Comparison of ENCODE assay signal across 30 cellular contexts in the genomic region with DNA sequence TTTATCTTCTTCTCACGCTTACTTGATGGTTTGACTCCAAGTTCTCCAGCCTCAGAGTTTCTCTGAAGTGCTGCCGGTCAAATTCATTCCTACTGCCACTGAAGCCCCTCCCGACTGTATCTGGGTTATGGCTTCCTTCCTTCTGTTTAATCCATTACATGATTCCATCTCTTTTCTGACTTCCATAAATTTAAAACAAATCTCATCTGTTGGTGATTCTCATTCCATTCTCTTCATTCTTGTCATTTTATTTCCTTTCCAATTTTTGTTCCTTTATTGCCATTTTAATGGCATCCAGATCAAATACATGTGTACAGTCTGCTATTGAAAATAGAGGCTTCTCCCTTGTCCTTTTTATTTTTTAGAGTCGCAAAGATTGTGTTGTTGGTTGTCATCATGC.
"Had no signal": no experiment of that assay in that cellular context is flagged by ENCODE, and none has a peak within 500 bp of the region (broad histone marks: within the 10 kb centered on the region; RNA-seq: fewer than 3 reads in every experiment).

No MANE protein-coding gene starts in this region.

- H3K27me3 ChIP-seq: ascending aorta had no signal

- H3K4me3 ChIP-seq: ascending aorta had no signal

- H3K4me1 Mint-ChIP-seq: activated CD4-positive, alpha-beta T cell treated with anti-CD3 and anti-CD28 coated beads, Interleukin-2, amount 10 ng/mL, durations not matched to agents 24 days and 14 days; activated naive CD4-positive, alpha-beta T cell treated with anti-CD3 and anti-CD28 coated beads, Interleukin-2, amount 10 ng/mL, durations not matched to agents 7 days and 5 days; activated naive CD4-positive, alpha-beta T cell treated with anti-CD3 and anti-CD28 coated beads, Interleukin-2, amount 50 U/mL, for 24 hours; activated naive CD8-positive, alpha-beta T cell treated with anti-CD3 and anti-CD28 coated beads, Interleukin-2, amount 10 ng/mL, durations not matched to agents 7 days and 5 days; activated naive CD8-positive, alpha-beta T cell treated with anti-CD3 and anti-CD28 coated beads, Interleukin-2, amount 50 U/mL, for 24 hours; brain had no signal

- H3K4me1 ChIP-seq: ascending aorta had no signal

- H3K4me3 Mint-ChIP-seq: activated B cell treated with CpG ODN at 0.5 μM for 24 hours; activated CD4-positive, alpha-beta memory T cell treated with anti-CD3 and anti-CD28 coated beads for 36 hours; activated CD4-positive, alpha-beta T cell treated with anti-CD3 and anti-CD28 coated beads, Interleukin-2, amount 10 ng/mL, durations not matched to agents 24 days and 14 days; activated CD8-positive, alpha-beta T cell treated with anti-CD3 and anti-CD28 coated beads for 36 hours; activated naive CD4-positive, alpha-beta T cell treated with anti-CD3 and anti-CD28 coated beads, Interleukin-2, amount 10 ng/mL, durations not matched to agents 7 days and 5 days; activated naive CD4-positive, alpha-beta T cell treated with anti-CD3 and anti-CD28 coated beads, Interleukin-2, amount 50 U/mL, for 24 hours; activated naive CD8-positive, alpha-beta T cell; activated naive CD8-positive, alpha-beta T cell treated with anti-CD3 and anti-CD28 coated beads, Interleukin-2, amount 10 ng/mL, durations not matched to agents 7 days and 5 days; activated naive CD8-positive, alpha-beta T cell treated with anti-CD3 and anti-CD28 coated beads, Interleukin-2, amount 50 U/mL, for 24 hours; activated T-cell treated with anti-CD3 and anti-CD28 coated beads, Interleukin-2, amount 50 U/mL, for 4 hours; brain; T-helper 1 cell treated with Interleukin-12 subunit alpha and Interleukin-12 subunit beta and Interleukin-4 antibody, amounts not matched to agents 30 μg/mL and 1 μg/mL, for 36 hours; T-helper 2 cell treated with Interferon-gamma antibody and Interleukin-4, amounts not matched to agents 5 μg/mL and 100 μg/mL, for 36 hours had no signal

- ATAC-seq: activated CD8-positive, alpha-beta T cell treated with anti-CD3 and anti-CD28 coated beads for 36 hours; activated naive CD8-positive, alpha-beta T cell treated with anti-CD3 and anti-CD28 coated beads, Interleukin-2, amount 50 U/mL, for 24 hours; activated T-cell treated with anti-CD3 and anti-CD28 coated beads, Interleukin-2, amount 50 U/mL, for 4 hours had no signal

- H3K27me3 Mint-ChIP-seq: activated B cell treated with CpG ODN at 0.5 μM for 24 hours had no signal

- H3K27ac Mint-ChIP-seq: activated B cell treated with CpG ODN at 0.5 μM for 24 hours; activated CD4-positive, alpha-beta memory T cell treated with anti-CD3 and anti-CD28 coated beads for 36 hours; activated CD4-positive, alpha-beta T cell treated with anti-CD3 and anti-CD28 coated beads, Interleukin-2, amount 10 ng/mL, durations not matched to agents 24 days and 14 days; activated CD8-positive, alpha-beta T cell treated with anti-CD3 and anti-CD28 coated beads for 36 hours; activated naive CD4-positive, alpha-beta T cell treated with anti-CD3 and anti-CD28 coated beads, Interleukin-2, amount 10 ng/mL, durations not matched to agents 7 days and 5 days; activated naive CD4-positive, alpha-beta T cell treated with anti-CD3 and anti-CD28 coated beads, Interleukin-2, amount 50 U/mL, for 24 hours; activated naive CD8-positive, alpha-beta T cell; activated naive CD8-positive, alpha-beta T cell treated with anti-CD3 and anti-CD28 coated beads, Interleukin-2, amount 10 ng/mL, durations not matched to agents 7 days and 5 days; activated naive CD8-positive, alpha-beta T cell treated with anti-CD3 and anti-CD28 coated beads, Interleukin-2, amount 50 U/mL, for 24 hours; activated T-helper 2 cell treated with anti-CD3 and anti-CD28 coated beads, Interferon-gamma antibody, Interleukin-2, Interleukin-4, amounts not matched to agents 10 μg/mL and 5 μg/mL and 100 μg/mL, durations not matched to agents 14 hours and 24 hours and 36 hours; brain; T-helper 1 cell treated with Interleukin-12 subunit alpha and Interleukin-12 subunit beta and Interleukin-4 antibody, amounts not matched to agents 30 μg/mL and 1 μg/mL, for 36 hours; T-helper 2 cell treated with Interferon-gamma antibody and Interleukin-4, amounts not matched to agents 5 μg/mL and 100 μg/mL, for 36 hours had no signal

- H3K9me3 Mint-ChIP-seq: activated CD4-positive, alpha-beta T cell treated with anti-CD3 and anti-CD28 coated beads, Interleukin-2, amount 10 ng/mL, durations not matched to agents 24 days and 14 days; activated CD8-positive, alpha-beta T cell treated with anti-CD3 and anti-CD28 coated beads for 36 hours; activated naive CD4-positive, alpha-beta T cell treated with anti-CD3 and anti-CD28 coated beads, Interleukin-2, amount 10 ng/mL, durations not matched to agents 7 days and 5 days; activated T-helper 2 cell treated with anti-CD3 and anti-CD28 coated beads, Interferon-gamma antibody, Interleukin-2, Interleukin-4, amounts not matched to agents 10 μg/mL and 5 μg/mL and 100 μg/mL, durations not matched to agents 14 hours and 24 hours and 36 hours; T-helper 1 cell treated with Interleukin-12 subunit alpha and Interleukin-12 subunit beta and Interleukin-4 antibody, amounts not matched to agents 30 μg/mL and 1 μg/mL, for 36 hours; T-helper 2 cell treated with Interferon-gamma antibody and Interleukin-4, amounts not matched to agents 5 μg/mL and 100 μg/mL, for 36 hours had no signal

- H3K36me3 ChIP-seq: ascending aorta had no signal

- H3K27ac ChIP-seq: ascending aorta, VCaP had no signal

- DNase-seq: activated B cell treated with CpG ODN at 0.5 μM for 24 hours; activated CD4-positive, alpha-beta memory T cell treated with anti-CD3 and anti-CD28 coated beads for 36 hours; activated CD4-positive, alpha-beta T cell treated with anti-CD3 and anti-CD28 coated beads for 4 hours; activated CD4-positive, alpha-beta T cell treated with anti-CD3 and anti-CD28 coated beads, Interleukin-2, amount 10 ng/mL, durations not matched to agents 24 days and 14 days; activated CD4-positive, alpha-beta T cell treated with anti-CD3 and anti-CD28 coated beads, Interleukin-2, amount 50 U/mL, for 1 hour; activated CD4-positive, alpha-beta T cell treated with anti-CD3 and anti-CD28 coated beads, Interleukin-2, amount 50 U/mL, for 4 hours; activated CD4-positive, CD25-positive, alpha-beta regulatory T cell treated with anti-CD3 and anti-CD28 coated beads, Interleukin-2, amount 50 U/mL, for 72 hours; activated CD8-positive, alpha-beta memory T cell treated with anti-CD3 and anti-CD28 coated beads, Interleukin-2, amount 50 U/mL, for 4 hours; activated CD8-positive, alpha-beta T cell treated with anti-CD3 and anti-CD28 coated beads for 36 hours; activated effector memory CD4-positive, alpha-beta T cell treated with Interleukin-2 at 50 U/mL for 16 hours; activated gamma-delta T cell; activated naive CD4-positive, alpha-beta T cell treated with anti-CD3 and anti-CD28 coated beads, Interleukin-2, amount 10 ng/mL, durations not matched to agents 7 days and 5 days; activated naive CD4-positive, alpha-beta T cell treated with Interleukin-2 at 50 U/mL for 16 hours; activated naive CD8-positive, alpha-beta T cell treated with anti-CD3 and anti-CD28 coated beads, Interleukin-2, amount 10 ng/mL, durations not matched to agents 7 days and 5 days; activated naive CD8-positive, alpha-beta T cell treated with anti-CD3 and anti-CD28 coated beads, Interleukin-2, amount 50 U/mL, for 24 hours; activated T-cell treated with anti-CD3 and anti-CD28 coated beads, Interleukin-2, amount 50 U/mL, for 4 hours; amygdala; anterior cingulate cortex; central memory CD4-positive, alpha-beta T cell; T-helper 1 cell; T-helper 2 cell; T-helper 9 cell had no signal

- H3K9me3 ChIP-seq: ascending aorta had no signal

- H3K36me3 Mint-ChIP-seq: activated naive CD4-positive, alpha-beta T cell treated with anti-CD3 and anti-CD28 coated beads, Interleukin-2, amount 10 ng/mL, durations not matched to agents 7 days and 5 days; activated naive CD8-positive, alpha-beta T cell treated with anti-CD3 and anti-CD28 coated beads, Interleukin-2, amount 10 ng/mL, durations not matched to agents 7 days and 5 days had no signal
